1 cellular context compared by ENCODE assay signal in the genomic region with DNA sequence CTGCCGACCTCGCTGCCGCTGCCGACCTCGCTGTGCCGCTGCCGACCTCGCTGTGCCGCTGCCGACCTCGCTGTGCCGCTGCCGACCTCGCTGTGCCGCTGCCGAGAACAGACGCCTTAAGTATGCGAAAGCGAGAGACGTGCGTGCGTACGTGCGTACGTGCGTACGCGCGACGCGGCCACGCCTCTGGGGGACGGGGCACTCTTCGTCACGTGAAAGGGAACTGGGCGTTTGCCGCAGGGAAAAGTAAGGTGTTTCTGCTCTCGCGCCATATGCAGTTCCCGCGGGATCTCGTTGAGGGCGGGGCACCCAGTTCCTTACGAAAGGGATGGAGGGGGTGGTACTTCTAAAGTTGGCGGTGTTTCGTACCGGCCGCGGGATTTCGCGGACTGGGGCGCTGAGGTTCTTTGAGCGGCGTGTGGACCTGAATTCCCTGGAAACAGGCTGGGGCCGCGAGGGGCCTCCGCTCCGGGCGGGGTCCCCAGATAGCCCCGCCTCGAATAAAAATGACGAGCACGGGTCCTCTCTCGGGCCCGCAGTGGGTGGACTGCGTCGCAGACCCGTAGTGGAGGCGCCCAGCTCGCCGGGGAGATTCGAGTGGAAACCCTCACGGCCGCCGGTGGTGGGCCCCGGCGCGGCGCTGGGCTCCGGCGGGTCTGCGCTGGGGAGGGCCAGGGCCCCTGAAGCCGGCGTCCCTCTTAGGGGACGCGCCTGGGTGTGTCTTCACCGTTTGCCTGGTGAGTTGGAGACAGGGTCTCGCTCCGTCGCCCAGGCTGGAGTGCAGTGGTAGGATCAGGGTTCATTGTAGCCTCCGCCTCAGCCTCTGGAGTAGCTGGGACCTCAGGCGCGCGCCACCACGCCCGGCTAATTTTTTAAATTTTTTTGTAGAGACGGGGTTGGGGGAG.
TF ChIP-seq lines count a peak whose summit lies in the region.

A gene (minus strand): TSS at position 94 of the 905 bp plus-strand sequence. CDS start 167 bp downstream, outside the sequence.

TF ChIP-seq in K562, 482 proteins besides CTCF, POLR2A, EP300 and RAD21 (continued from another document):
- TF ChIP-seq, protein P1, sequence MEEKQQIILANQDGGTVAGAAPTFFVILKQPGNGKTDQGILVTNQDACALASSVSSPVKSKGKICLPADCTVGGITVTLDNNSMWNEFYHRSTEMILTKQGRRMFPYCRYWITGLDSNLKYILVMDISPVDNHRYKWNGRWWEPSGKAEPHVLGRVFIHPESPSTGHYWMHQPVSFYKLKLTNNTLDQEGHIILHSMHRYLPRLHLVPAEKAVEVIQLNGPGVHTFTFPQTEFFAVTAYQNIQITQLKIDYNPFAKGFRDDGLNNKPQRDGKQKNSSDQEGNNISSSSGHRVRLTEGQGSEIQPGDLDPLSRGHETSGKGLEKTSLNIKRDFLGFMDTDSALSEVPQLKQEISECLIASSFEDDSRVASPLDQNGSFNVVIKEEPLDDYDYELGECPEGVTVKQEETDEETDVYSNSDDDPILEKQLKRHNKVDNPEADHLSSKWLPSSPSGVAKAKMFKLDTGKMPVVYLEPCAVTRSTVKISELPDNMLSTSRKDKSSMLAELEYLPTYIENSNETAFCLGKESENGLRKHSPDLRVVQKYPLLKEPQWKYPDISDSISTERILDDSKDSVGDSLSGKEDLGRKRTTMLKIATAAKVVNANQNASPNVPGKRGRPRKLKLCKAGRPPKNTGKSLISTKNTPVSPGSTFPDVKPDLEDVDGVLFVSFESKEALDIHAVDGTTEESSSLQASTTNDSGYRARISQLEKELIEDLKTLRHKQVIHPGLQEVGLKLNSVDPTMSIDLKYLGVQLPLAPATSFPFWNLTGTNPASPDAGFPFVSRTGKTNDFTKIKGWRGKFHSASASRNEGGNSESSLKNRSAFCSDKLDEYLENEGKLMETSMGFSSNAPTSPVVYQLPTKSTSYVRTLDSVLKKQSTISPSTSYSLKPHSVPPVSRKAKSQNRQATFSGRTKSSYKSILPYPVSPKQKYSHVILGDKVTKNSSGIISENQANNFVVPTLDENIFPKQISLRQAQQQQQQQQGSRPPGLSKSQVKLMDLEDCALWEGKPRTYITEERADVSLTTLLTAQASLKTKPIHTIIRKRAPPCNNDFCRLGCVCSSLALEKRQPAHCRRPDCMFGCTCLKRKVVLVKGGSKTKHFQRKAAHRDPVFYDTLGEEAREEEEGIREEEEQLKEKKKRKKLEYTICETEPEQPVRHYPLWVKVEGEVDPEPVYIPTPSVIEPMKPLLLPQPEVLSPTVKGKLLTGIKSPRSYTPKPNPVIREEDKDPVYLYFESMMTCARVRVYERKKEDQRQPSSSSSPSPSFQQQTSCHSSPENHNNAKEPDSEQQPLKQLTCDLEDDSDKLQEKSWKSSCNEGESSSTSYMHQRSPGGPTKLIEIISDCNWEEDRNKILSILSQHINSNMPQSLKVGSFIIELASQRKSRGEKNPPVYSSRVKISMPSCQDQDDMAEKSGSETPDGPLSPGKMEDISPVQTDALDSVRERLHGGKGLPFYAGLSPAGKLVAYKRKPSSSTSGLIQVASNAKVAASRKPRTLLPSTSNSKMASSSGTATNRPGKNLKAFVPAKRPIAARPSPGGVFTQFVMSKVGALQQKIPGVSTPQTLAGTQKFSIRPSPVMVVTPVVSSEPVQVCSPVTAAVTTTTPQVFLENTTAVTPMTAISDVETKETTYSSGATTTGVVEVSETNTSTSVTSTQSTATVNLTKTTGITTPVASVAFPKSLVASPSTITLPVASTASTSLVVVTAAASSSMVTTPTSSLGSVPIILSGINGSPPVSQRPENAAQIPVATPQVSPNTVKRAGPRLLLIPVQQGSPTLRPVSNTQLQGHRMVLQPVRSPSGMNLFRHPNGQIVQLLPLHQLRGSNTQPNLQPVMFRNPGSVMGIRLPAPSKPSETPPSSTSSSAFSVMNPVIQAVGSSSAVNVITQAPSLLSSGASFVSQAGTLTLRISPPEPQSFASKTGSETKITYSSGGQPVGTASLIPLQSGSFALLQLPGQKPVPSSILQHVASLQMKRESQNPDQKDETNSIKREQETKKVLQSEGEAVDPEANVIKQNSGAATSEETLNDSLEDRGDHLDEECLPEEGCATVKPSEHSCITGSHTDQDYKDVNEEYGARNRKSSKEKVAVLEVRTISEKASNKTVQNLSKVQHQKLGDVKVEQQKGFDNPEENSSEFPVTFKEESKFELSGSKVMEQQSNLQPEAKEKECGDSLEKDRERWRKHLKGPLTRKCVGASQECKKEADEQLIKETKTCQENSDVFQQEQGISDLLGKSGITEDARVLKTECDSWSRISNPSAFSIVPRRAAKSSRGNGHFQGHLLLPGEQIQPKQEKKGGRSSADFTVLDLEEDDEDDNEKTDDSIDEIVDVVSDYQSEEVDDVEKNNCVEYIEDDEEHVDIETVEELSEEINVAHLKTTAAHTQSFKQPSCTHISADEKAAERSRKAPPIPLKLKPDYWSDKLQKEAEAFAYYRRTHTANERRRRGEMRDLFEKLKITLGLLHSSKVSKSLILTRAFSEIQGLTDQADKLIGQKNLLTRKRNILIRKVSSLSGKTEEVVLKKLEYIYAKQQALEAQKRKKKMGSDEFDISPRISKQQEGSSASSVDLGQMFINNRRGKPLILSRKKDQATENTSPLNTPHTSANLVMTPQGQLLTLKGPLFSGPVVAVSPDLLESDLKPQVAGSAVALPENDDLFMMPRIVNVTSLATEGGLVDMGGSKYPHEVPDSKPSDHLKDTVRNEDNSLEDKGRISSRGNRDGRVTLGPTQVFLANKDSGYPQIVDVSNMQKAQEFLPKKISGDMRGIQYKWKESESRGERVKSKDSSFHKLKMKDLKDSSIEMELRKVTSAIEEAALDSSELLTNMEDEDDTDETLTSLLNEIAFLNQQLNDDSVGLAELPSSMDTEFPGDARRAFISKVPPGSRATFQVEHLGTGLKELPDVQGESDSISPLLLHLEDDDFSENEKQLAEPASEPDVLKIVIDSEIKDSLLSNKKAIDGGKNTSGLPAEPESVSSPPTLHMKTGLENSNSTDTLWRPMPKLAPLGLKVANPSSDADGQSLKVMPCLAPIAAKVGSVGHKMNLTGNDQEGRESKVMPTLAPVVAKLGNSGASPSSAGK (IDR thresholded peaks at IDR 0.05) = no peak
- TF ChIP-seq NCOA6 (IDR thresholded peaks at IDR 0.05) (peak; percentile 98), C11orf30 (IDR thresholded peaks at IDR 0.05; ENCODE audit: low read depth) (peak; percentile 58), SP1 (CRISPR knock-in tag; IDR thresholded peaks at IDR 0.05) (peak; percentile 98), NR2F6 (CRISPR knock-in tag; IDR thresholded peaks at IDR 0.05) (no peak), FOXM1 (IDR thresholded peaks at IDR 0.05; ENCODE audit: low read depth) (no peak), FOXM1 (CRISPR knock-in tag; IDR thresholded peaks at IDR 0.05; ENCODE audit: low read depth) (0 out of 2 replicates have a peak, but pooled peaks have one; percentile 43), KAT8 (IDR thresholded peaks at IDR 0.05; ENCODE audit: low read depth) (no peak)
- TF ChIP-seq, protein P2, sequence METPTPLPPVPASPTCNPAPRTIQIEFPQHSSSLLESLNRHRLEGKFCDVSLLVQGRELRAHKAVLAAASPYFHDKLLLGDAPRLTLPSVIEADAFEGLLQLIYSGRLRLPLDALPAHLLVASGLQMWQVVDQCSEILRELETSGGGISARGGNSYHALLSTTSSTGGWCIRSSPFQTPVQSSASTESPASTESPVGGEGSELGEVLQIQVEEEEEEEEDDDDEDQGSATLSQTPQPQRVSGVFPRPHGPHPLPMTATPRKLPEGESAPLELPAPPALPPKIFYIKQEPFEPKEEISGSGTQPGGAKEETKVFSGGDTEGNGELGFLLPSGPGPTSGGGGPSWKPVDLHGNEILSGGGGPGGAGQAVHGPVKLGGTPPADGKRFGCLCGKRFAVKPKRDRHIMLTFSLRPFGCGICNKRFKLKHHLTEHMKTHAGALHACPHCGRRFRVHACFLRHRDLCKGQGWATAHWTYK (CRISPR knock-in tag; IDR thresholded peaks at IDR 0.05) = peak; percentile 47; the same call in 1 of the 2 replicates
